In genomic region chr7:123716877-123717276, GRCh38 we compare ENCODE assay signal across 22 cellular contexts.
"Had no signal": no experiment of that assay in that cellular context is flagged by ENCODE, and none has a peak within 500 bp of the region (broad histone marks: within the 10 kb centered on the region; RNA-seq: fewer than 3 reads in every experiment).

No MANE protein-coding gene starts in this region.

- H3K9me3 ChIP-seq: left ventricle myocardium inferior, neutrophil, thyroid gland had no signal

- H3K4me3 ChIP-seq: hepatocyte, left ventricle myocardium inferior, thyroid gland had no signal

- H3K27me3 ChIP-seq: hepatocyte, neutrophil, thyroid gland had no signal

- H2AFZ ChIP-seq: hepatocyte, parathyroid adenoma had no signal

- H3K27ac ChIP-seq: hepatocyte, left ventricle myocardium inferior, neutrophil, parathyroid adenoma, thyroid gland had no signal

- H3K36me3 ChIP-seq: left ventricle myocardium inferior, neutrophil, thyroid gland had no signal

- H3K4me2 ChIP-seq: hepatocyte had no signal

- ATAC-seq: natural killer cell; right cardiac atrium; stimulated activated naive CD8-positive, alpha-beta T cell treated with anti-CD3 and anti-CD28 coated beads, Interleukin-15, Interleukin-2, amounts not matched to agents 100 U/mL and 50 U/mL, for 24 hours had no signal

- H3K9ac ChIP-seq: parathyroid adenoma had no signal

- H3K4me1 ChIP-seq: parathyroid adenoma had no signal

- DNase-seq: activated B cell treated with CpG ODN at 0.5 μM for 24 hours; activated CD4-positive, alpha-beta memory T cell treated with anti-CD3 and anti-CD28 coated beads for 36 hours; activated CD4-positive, alpha-beta T cell treated with anti-CD3 and anti-CD28 coated beads for 4 hours; activated naive CD4-positive, alpha-beta T cell treated with anti-CD3 and anti-CD28 coated beads for 36 hours; activated naive CD8-positive, alpha-beta T cell treated with anti-CD3 and anti-CD28 coated beads, Interleukin-2, amount 10 ng/mL, durations not matched to agents 7 days and 5 days; activated T-cell treated with anti-CD3 and anti-CD28 coated beads, Interleukin-2, amount 50 U/mL, for 48 hours; amniotic stem cell; cerebellar nuclear complex; cortex of kidney; erythroblast; glutamatergic neuron; left ventricle myocardium inferior; natural killer cell; right cardiac atrium; stimulated activated CD4-positive, alpha-beta T cell treated with anti-CD3 and anti-CD28 coated beads, Interleukin-12 subunit alpha, Interleukin-12 subunit beta, amount 100 ng/mL, for 4 hours; stimulated activated CD4-positive, alpha-beta T cell treated with anti-CD3 and anti-CD28 coated beads, Interleukin-4, amount 100 ng/mL, for 4 hours; stimulated activated naive CD8-positive, alpha-beta T cell treated with anti-CD3 and anti-CD28 coated beads, Interleukin-15, Interleukin-2, amounts not matched to agents 100 U/mL and 50 U/mL, for 24 hours; T1000; thyroid gland had no signal
